In the genomic region with DNA sequence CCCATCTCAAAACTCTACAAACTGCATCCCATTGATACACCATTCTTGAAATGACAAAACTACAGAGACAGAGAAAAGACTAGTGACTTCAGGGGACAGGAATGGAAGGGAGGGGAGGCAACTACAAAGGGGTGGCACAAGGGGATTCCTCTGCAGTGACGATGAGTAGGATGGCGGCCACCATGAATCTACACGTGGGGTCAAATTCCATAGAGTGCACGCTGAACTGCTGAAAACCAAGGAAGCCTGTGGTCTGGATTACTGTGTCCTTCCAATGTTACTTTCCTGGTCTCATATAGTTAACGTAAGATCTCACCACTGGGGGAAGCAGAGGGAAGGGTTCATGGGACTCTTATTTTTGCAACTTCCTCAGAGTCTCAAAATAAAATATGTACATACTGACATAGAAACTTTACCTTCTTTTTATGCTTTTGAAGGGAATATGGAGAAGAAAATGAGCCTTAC, we compare ENCODE assay signal across 15 cellular contexts. TPM values are rescaled to one million over a fixed set of nuclear protein-coding genes. Genes with fewer than 3 reads are reported as not detected.
DNase-seq lines count a peak whose midpoint lies in the region; TF ChIP-seq lines count a peak whose summit lies in the region.
"Had no signal": no experiment of that assay in that cellular context is flagged by ENCODE, and none has a peak within 500 bp of the region (broad histone marks: within the 10 kb centered on the region; RNA-seq: fewer than 3 reads in every experiment).

No MANE protein-coding gene starts in this region.

- no peaks in the 10 kb centered on the region for H3K79me2 ChIP-seq in mesendoderm (ENCODE audit: control insufficient read depth, insufficient read depth, low read length)

- TF ChIP-seq CTCF in GM12875 (IDR thresholded peaks at IDR 0.05; ENCODE audit: borderline replicate concordance, insufficient read depth, low read depth, low read length): peak; percentile 7; the same call in 1 of the 2 replicates

- H3K27ac ChIP-seq in SJSA1: peak overlapping the region; percentile 53
- no peak overlapping the region for H3K27ac ChIP-seq in mesendoderm (ENCODE audit: low read depth, low read length)
- H3K27ac ChIP-seq: pancreas had no signal

- no peaks in the 10 kb centered on the region for H3K9me3 ChIP-seq in SJSA1 (replicated peaks)
- H3K9me3 ChIP-seq: pancreas had no signal

- no CpG with 5 or more reads among the region's 5 CpGs for WGBS in mesendoderm (ENCODE audit: extremely low coverage, insufficient coverage, low lambda C conversion rate)

- H3K4me1 ChIP-seq in SJSA1 (replicated peaks) (peaks cover 20% of the 10 kb centered on the region), mesendoderm (ENCODE audit: control insufficient read depth, low read depth, low read length) (no peaks in the 10 kb centered on the region)

- H3K36me3 ChIP-seq in SJSA1: peaks cover 62% of the 10 kb centered on the region
- peaks cover 12% of the 10 kb centered on the region for H3K36me3 ChIP-seq in mesendoderm (ENCODE audit: control insufficient read depth, insufficient read depth, low read length)

- H3K18ac ChIP-seq in mesendoderm (ENCODE audit: low read length): no peak overlapping the region

- H3K79me1 ChIP-seq in mesendoderm (ENCODE audit: low read length): peaks cover 11% of the 10 kb centered on the region

- H3K4me3 ChIP-seq in GM12875 (ENCODE audit: low read depth, low read length): no peak overlapping the region
- H3K4me3 ChIP-seq in SJSA1: no peak overlapping the region
- no peak overlapping the region for H3K4me3 ChIP-seq in mesendoderm (ENCODE audit: low read length)
- H3K4me3 ChIP-seq: pancreas, smooth muscle cell had no signal

- no peak overlapping the region for H3K4me2 ChIP-seq in mesendoderm (ENCODE audit: low read length)
- H3K4me2 ChIP-seq: smooth muscle cell had no signal

- H3K27me3 ChIP-seq in SJSA1 (replicated peaks) (no peaks in the 10 kb centered on the region), mesendoderm (ENCODE audit: insufficient read depth, low read length, poor library complexity) (no peaks in the 10 kb centered on the region)
- H3K27me3 ChIP-seq: pancreas had no signal

- H2BK120ac ChIP-seq in mesendoderm (ENCODE audit: low read depth, low read length): no peak overlapping the region

- no peak overlapping the region for H4K8ac ChIP-seq in mesendoderm (ENCODE audit: low read depth, low read length)

- H3K9ac ChIP-seq in mesendoderm (ENCODE audit: low read length): no peak overlapping the region

- H3K56ac ChIP-seq in mesendoderm (ENCODE audit: low read length): no peak overlapping the region

- no peak overlapping the region for H2BK15ac ChIP-seq in mesendoderm (replicated peaks; ENCODE audit: low read depth)

- peak; percentile 12 for DNase-seq in NCI-H82 (lab: John Stamatoyannopoulos, UW)
- DNase-seq in NCI-H82 treated with DMSO at 0.1 percent for 48 hours (lab: John Stamatoyannopoulos, UW; ENCODE audit: unreplicated experiment): no peak
- peak; percentile 67 to 81 for DNase-seq in SJSA1 (ENCODE audit: low read depth in 1 of 2, low spot score in 2 of 2)
- peak; percentile 22 for DNase-seq in mesendoderm
- DNase-seq in SW480 (ENCODE audit: low spot score): no peak
- no peak for DNase-seq in NCI-H524 treated with DMSO at 0.1 percent for 48 hours (lab: John Stamatoyannopoulos, UW)
- no peak for DNase-seq in GDM1 (lab: John Stamatoyannopoulos, UW)
- DNase-seq: activated gamma-delta T cell treated with Interleukin-2 at 50 U/mL for 16 hours; effector CD8-positive, alpha-beta T cell; left colon; NCI-H187 treated with DMSO at 0.1 percent for 48 hours; NCI-H510A treated with DMSO at 0.1 percent for 48 hours; pancreas had no signal

- no peak overlapping the region for H4K5ac ChIP-seq in mesendoderm (ENCODE audit: low read length)

- H2BK5ac ChIP-seq in mesendoderm (ENCODE audit: low read length): no peak overlapping the region

- H3K4ac ChIP-seq in mesendoderm (ENCODE audit: low read depth, low read length): no peak overlapping the region

- H2AK5ac ChIP-seq in mesendoderm (ENCODE audit: low read length): no peak overlapping the region

- H3K23ac ChIP-seq in mesendoderm (ENCODE audit: low read length): no peak overlapping the region

RNA-seq across cellular contexts. Expression of a gene that starts 23.6 kb away (rescaled TPM):
- total RNA-seq in SJSA1 (2014; rRNA removed; shearing (Covaris generic)): 254 and 269 TPM in 2 replicates
- 65.4 TPM for polyA plus RNA-seq in mesendoderm (2013, experiment 1 of 2)
- polyA plus RNA-seq in mesendoderm (2013, experiment 2 of 2): 64.9 TPM

Comparison
In these comparisons a context has a peak if more than half of its experiments do, and no peak if none do; other contexts are left out.
1. DNase-seq: peak in NCI-H82 (single experiment), SJSA1 (2 of 2) and mesendoderm (single experiment); none in NCI-H82 treated with DMSO at 0.1 percent for 48 hours (single experiment), SW480 (single experiment), NCI-H524 treated with DMSO at 0.1 percent for 48 hours (single experiment) and GDM1 (single experiment).